ENCODE assay signal across 23 cellular contexts in genomic region chr4:77651820-77652219, GRCh38. TPM values are rescaled to one million over a fixed set of nuclear protein-coding genes. Genes with fewer than 3 reads are reported as not detected.
"Had no signal": no experiment of that assay in that cellular context is flagged by ENCODE, and none has a peak within 500 bp of the region (broad histone marks: within the 10 kb centered on the region; RNA-seq: fewer than 3 reads in every experiment).

No MANE protein-coding gene starts in this region.

- ATAC-seq: activated T-cell treated with anti-CD3 and anti-CD28 coated beads, Interleukin-2, amount 50 U/mL, for 4 hours; natural killer cell treated with Interleukin-12 subunit alpha and Interleukin-12 subunit beta and Interleukin-15 and Interleukin-18, amount 100 ng/mL, for 72 hours; psoas muscle; WTC11 had no signal

- DNase-seq: activated CD8-positive, alpha-beta memory T cell treated with anti-CD3 and anti-CD28 coated beads, Interleukin-2, amount 50 U/mL, for 4 hours; activated naive CD4-positive, alpha-beta T cell treated with Interleukin-2 at 50 U/mL for 16 hours; activated naive CD8-positive, alpha-beta T cell treated with anti-CD3 and anti-CD28 coated beads for 36 hours; activated T-cell treated with anti-CD3 and anti-CD28 coated beads, Interleukin-2, amount 50 U/mL, for 4 hours; effector CD8-positive, alpha-beta T cell; erythroblast; foreskin fibroblast; kidney; left ventricle myocardium inferior; psoas muscle; stimulated activated CD4-positive, alpha-beta T cell treated with anti-CD3 and anti-CD28 coated beads, Interleukin-1b, Interleukin-23, amount 100 ng/mL, for 48 hours; T-helper 1 cell; thyroid gland had no signal

RNA-seq across cellular contexts. Expression of gene CXCL13, which starts 46.2 kb away (rescaled TPM):
- total RNA-seq: activated naive CD8-positive, alpha-beta T cell treated with anti-CD3 and anti-CD28 coated beads for 36 hours; cardiac muscle cell; chondrocyte; fibroblast of lung; glomerular endothelial cell; left ventricle myocardium inferior; lung microvascular endothelial cell; mesothelial cell of epicardium; osteocyte; right atrium auricular region; WTC11 had no signal
